ENCODE assay signal across 8 cellular contexts in genomic region chr18:2547477-2548087, GRCh38. TPM values are rescaled to one million over a fixed set of nuclear protein-coding genes. Genes with fewer than 3 reads are reported as not detected.
DNase-seq lines count a peak whose midpoint lies in the region; ATAC-seq and TF ChIP-seq lines count a peak whose summit lies in the region.

No MANE protein-coding gene starts in this region.

- H3K23ac ChIP-seq in mesendoderm (ENCODE audit: low read length), result no peak overlapping the region

- H3K4me3 ChIP-seq in colonic mucosa (no peak overlapping the region), mesendoderm (ENCODE audit: low read length) (no peak overlapping the region)

- H3K9ac ChIP-seq in colonic mucosa (ENCODE audit: low read depth in 2 of 2, low read length in 2 of 2), result no peak overlapping the region
- H3K9ac ChIP-seq in mesendoderm (ENCODE audit: low read length), result peak overlapping the region; percentile 13

- H3K4me1 ChIP-seq in colonic mucosa (no peaks in the 10 kb centered on the region), mesendoderm (ENCODE audit: control insufficient read depth, low read depth, low read length) (no peaks in the 10 kb centered on the region)

- no peaks in the 10 kb centered on the region for H3K9me3 ChIP-seq in colonic mucosa

- DNase-seq in activated CD8-positive, alpha-beta memory T cell treated with anti-CD3 and anti-CD28 coated beads, Interleukin-2, amount 10 ng/mL, durations not matched to agents 7 days and 5 days, result no peak
- no peak for DNase-seq in activated CD8-positive, alpha-beta memory T cell treated with anti-CD3 and anti-CD28 coated beads, Interleukin-2, amount 50 U/mL, for 4 hours
- peak; percentile 25 for DNase-seq in NCI-H774 (lab: John Stamatoyannopoulos, UW)
- DNase-seq in colonic mucosa, result no peak
- peak; percentile 53 for DNase-seq in mesendoderm
- no peak for DNase-seq in activated gamma-delta T cell (lab: John Stamatoyannopoulos, UW)

- no peaks in the 10 kb centered on the region for H3K79me1 ChIP-seq in mesendoderm (ENCODE audit: low read length)

- H2AK5ac ChIP-seq in mesendoderm (ENCODE audit: low read length), result no peak overlapping the region

- CTCF ChIA-PET in activated CD8-positive, alpha-beta memory T cell treated with anti-CD3 and anti-CD28 coated beads, Interleukin-2, amount 10 ng/mL, durations not matched to agents 7 days and 5 days (lab: Charles Lee), result interaction anchor here (1.0 to 2.0 kb wide), 8 partner anchors 10 to 443 kb away, joined by 3 to 7 read pairs (median 4); no protein-coding TSS in a partner anchor

- H3K56ac ChIP-seq in mesendoderm (ENCODE audit: low read length), result no peak overlapping the region

- no peak overlapping the region for H4K5ac ChIP-seq in mesendoderm (ENCODE audit: low read length)

- no peak overlapping the region for H3K4ac ChIP-seq in mesendoderm (ENCODE audit: low read depth, low read length)

- H2BK15ac ChIP-seq in mesendoderm (replicated peaks; ENCODE audit: low read depth), result no peak overlapping the region

- H3K27me3 Mint-ChIP-seq in activated CD8-positive, alpha-beta memory T cell treated with anti-CD3 and anti-CD28 coated beads, Interleukin-2, amount 10 ng/mL, durations not matched to agents 7 days and 5 days, result no peaks in the 10 kb centered on the region

- peaks cover 15% of the 10 kb centered on the region for H3K36me3 Mint-ChIP-seq in activated CD8-positive, alpha-beta memory T cell treated with anti-CD3 and anti-CD28 coated beads, Interleukin-2, amount 10 ng/mL, durations not matched to agents 7 days and 5 days

- no peaks in the 10 kb centered on the region for H3K27me3 ChIP-seq in colonic mucosa
- no peaks in the 10 kb centered on the region for H3K27me3 ChIP-seq in mesendoderm (ENCODE audit: insufficient read depth, low read length, poor library complexity)

- intact Hi-C loops in colonic mucosa (cut with DNase I), result loop anchor here (5.0 to 10.0 kb wide), 2 partner anchors 963 to 1685 kb away; no protein-coding TSS in a partner anchor

- H3K36me3 ChIP-seq in colonic mucosa (no peaks in the 10 kb centered on the region), mesendoderm (ENCODE audit: control insufficient read depth, insufficient read depth, low read length) (no peaks in the 10 kb centered on the region)

- no peaks in the 10 kb centered on the region for H3K4me1 Mint-ChIP-seq in activated CD8-positive, alpha-beta memory T cell treated with anti-CD3 and anti-CD28 coated beads, Interleukin-2, amount 10 ng/mL, durations not matched to agents 7 days and 5 days

- ATAC-seq in activated CD8-positive, alpha-beta memory T cell treated with anti-CD3 and anti-CD28 coated beads, Interleukin-2, amount 10 ng/mL, durations not matched to agents 7 days and 5 days, result peak; percentile 47
- ATAC-seq in HG02938 (IDR thresholded peaks at IDR 0.05; ENCODE audit: unreplicated experiment) (peak; percentile 78), GM19023 (IDR thresholded peaks at IDR 0.05; ENCODE audit: unreplicated experiment) (no peak)

- H2BK5ac ChIP-seq in mesendoderm (ENCODE audit: low read length), result no peak overlapping the region

- TF ChIP-seq CTCF in colonic mucosa (IDR thresholded peaks at IDR 0.05), result peak; percentile 54

- no peaks in the 10 kb centered on the region for H3K9me3 Mint-ChIP-seq in activated CD8-positive, alpha-beta memory T cell treated with anti-CD3 and anti-CD28 coated beads, Interleukin-2, amount 10 ng/mL, durations not matched to agents 7 days and 5 days (ENCODE audit: low read depth)

- no peak overlapping the region for H3K27ac Mint-ChIP-seq in activated CD8-positive, alpha-beta memory T cell treated with anti-CD3 and anti-CD28 coated beads, Interleukin-2, amount 10 ng/mL, durations not matched to agents 7 days and 5 days

- no peak overlapping the region for H3K4me3 Mint-ChIP-seq in activated CD8-positive, alpha-beta memory T cell treated with anti-CD3 and anti-CD28 coated beads, Interleukin-2, amount 10 ng/mL, durations not matched to agents 7 days and 5 days

- H3K27ac ChIP-seq in colonic mucosa, result no peak overlapping the region
- H3K27ac ChIP-seq in mesendoderm (ENCODE audit: low read depth, low read length), result no peak overlapping the region

- H2BK120ac ChIP-seq in mesendoderm (ENCODE audit: low read depth, low read length), result no peak overlapping the region

- no peak overlapping the region for H3K4me2 ChIP-seq in mesendoderm (ENCODE audit: low read length)

- no CpG with 5 or more reads among the region's 4 CpGs for WGBS in mesendoderm (ENCODE audit: extremely low coverage, insufficient coverage, low lambda C conversion rate)

- no peaks in the 10 kb centered on the region for H3K79me2 ChIP-seq in mesendoderm (ENCODE audit: control insufficient read depth, insufficient read depth, low read length)

- H3K18ac ChIP-seq in mesendoderm (ENCODE audit: low read length), result no peak overlapping the region

- H4K8ac ChIP-seq in mesendoderm (ENCODE audit: low read depth, low read length), result no peak overlapping the region

RNA-seq across cellular contexts. Expression of gene METTL4, which starts 23.7 kb away (rescaled TPM):
- 10 to 100 TPM; 20.9 to 25.3 TPM for total RNA-seq in activated CD8-positive, alpha-beta memory T cell treated with anti-CD3 and anti-CD28 coated beads, Interleukin-2, amount 10 ng/mL, durations not matched to agents 7 days and 5 days
- total RNA-seq in colonic mucosa, result 1 to 10 TPM; 7.2 to 8.2 TPM
- 7.8 TPM for polyA plus RNA-seq in mesendoderm (2013, experiment 1 of 2)
- 7.2 TPM for polyA plus RNA-seq in mesendoderm (2013, experiment 2 of 2)

RNA-seq across cellular contexts. Expression of gene NDC80, which starts 23.8 kb away (rescaled TPM):
- total RNA-seq in activated CD8-positive, alpha-beta memory T cell treated with anti-CD3 and anti-CD28 coated beads, Interleukin-2, amount 10 ng/mL, durations not matched to agents 7 days and 5 days, result 100 to 1,000 TPM in 1 of 2 experiments, 10 to 100 TPM in 1; 83.9 to 101 TPM
- 10 to 100 TPM in 1 of 2 donors, 1 to 10 TPM in 1; 6.8 to 27.6 TPM for total RNA-seq in colonic mucosa
- 33.0 TPM for polyA plus RNA-seq in mesendoderm (2013, experiment 1 of 2)
- 33.3 TPM for polyA plus RNA-seq in mesendoderm (2013, experiment 2 of 2)

Comparison
In these comparisons a context has a peak if more than half of its experiments do, and no peak if none do; other contexts are left out.
1. DNase-seq: peak in NCI-H774 (single experiment) and mesendoderm (single experiment); none in activated CD8-positive, alpha-beta memory T cell treated with anti-CD3 and anti-CD28 coated beads, Interleukin-2, amount 10 ng/mL, durations not matched to agents 7 days and 5 days (single experiment), activated CD8-positive, alpha-beta memory T cell treated with anti-CD3 and anti-CD28 coated beads, Interleukin-2, amount 50 U/mL, for 4 hours (single experiment), colonic mucosa (single experiment) and activated gamma-delta T cell (single experiment).